Comparison of ENCODE assay signal across 13 cellular contexts in the genomic region with DNA sequence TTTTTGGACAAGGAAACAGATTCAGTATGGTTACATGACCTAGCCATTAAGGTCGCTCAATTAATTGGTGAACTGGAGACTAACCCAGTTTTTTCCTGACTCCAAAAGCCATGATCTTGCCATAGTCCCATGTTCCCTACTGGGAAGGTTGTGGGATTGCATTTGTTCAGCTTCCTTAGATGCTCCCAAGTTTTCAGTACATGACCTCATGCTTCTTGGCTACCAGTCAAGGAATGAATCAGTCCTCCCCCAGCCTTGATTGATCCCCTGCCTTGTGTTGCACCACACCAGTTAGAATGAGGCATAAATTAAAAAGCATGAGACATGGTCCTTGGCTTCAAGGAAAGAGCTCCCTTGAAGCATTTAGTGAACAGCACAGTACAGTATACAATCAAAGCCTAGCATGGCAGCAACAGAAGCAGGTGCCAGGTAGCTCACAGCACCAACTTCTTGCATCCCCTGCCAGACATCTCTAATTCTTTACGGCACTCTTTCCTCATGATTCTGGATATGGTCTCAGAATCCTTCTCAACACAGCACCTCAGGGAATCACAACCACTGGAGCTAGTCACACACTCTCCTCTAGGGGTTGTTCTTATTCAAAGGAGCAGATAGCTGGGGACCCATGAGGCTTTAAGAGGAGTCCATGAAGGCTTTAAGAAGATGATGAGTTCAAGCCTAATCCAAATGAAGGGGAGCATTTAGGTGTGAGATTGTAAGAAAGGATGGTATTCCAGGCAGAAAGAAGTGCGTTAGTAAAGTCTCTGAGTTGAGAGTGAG.
DNase-seq lines count a peak whose midpoint lies in the region; ATAC-seq lines count a peak whose summit lies in the region.
"Had no signal": no experiment of that assay in that cellular context is flagged by ENCODE, and none has a peak within 500 bp of the region (broad histone marks: within the 10 kb centered on the region; RNA-seq: fewer than 3 reads in every experiment).

No MANE protein-coding gene starts in this region.

- ATAC-seq in HG02884 (IDR thresholded peaks at IDR 0.05; ENCODE audit: unreplicated experiment), result no peak
- ATAC-seq: naive thymus-derived CD4-positive, alpha-beta T cell had no signal

- no peak overlapping the region for H3K4me3 Mint-ChIP-seq in activated T-helper 2 cell treated with anti-CD3 and anti-CD28 coated beads, Interferon-gamma antibody, Interleukin-2, Interleukin-4, amounts not matched to agents 10 μg/mL and 5 μg/mL and 100 μg/mL, durations not matched to agents 14 hours and 24 hours and 36 hours (ENCODE audit: low read depth)
- H3K4me3 Mint-ChIP-seq in activated CD4-positive, alpha-beta memory T cell treated with anti-CD3 and anti-CD28 coated beads for 36 hours, result no peak overlapping the region
- H3K4me3 Mint-ChIP-seq: activated CD4-positive, alpha-beta memory T cell treated with anti-CD3 and anti-CD28 coated beads, Interleukin-2, amount 10 ng/mL, durations not matched to agents 7 days and 5 days; naive thymus-derived CD4-positive, alpha-beta T cell had no signal

- POLR2A ChIA-PET in activated CD4-positive, alpha-beta memory T cell treated with anti-CD3 and anti-CD28 coated beads for 36 hours (lab: Charles Lee), result no interaction called here

- peak; percentile 52 for DNase-seq in A172 (ENCODE audit: low spot score)
- DNase-seq in M059J (ENCODE audit: low read depth), result peak; percentile 60
- DNase-seq in dedifferentiated amniotic fluid mesenchymal stem cell (ENCODE audit: extremely low spot score), result peak; percentile 40
- DNase-seq in left kidney (ENCODE audit: low read depth, low spot score), result peak; percentile 24
- no peak for DNase-seq in NCI-H1694 (lab: John Stamatoyannopoulos, UW)
- DNase-seq in activated T-helper 2 cell treated with anti-CD3 and anti-CD28 coated beads, Interferon-gamma antibody, Interleukin-2, Interleukin-4, amounts not matched to agents 10 μg/mL and 5 μg/mL and 100 μg/mL, durations not matched to agents 14 hours and 24 hours and 36 hours (ENCODE audit: low spot score), result no peak
- DNase-seq in activated CD4-positive, alpha-beta memory T cell treated with anti-CD3 and anti-CD28 coated beads for 36 hours, result no peak
- DNase-seq: activated CD4-positive, alpha-beta memory T cell treated with anti-CD3 and anti-CD28 coated beads, Interleukin-2, amount 10 ng/mL, durations not matched to agents 7 days and 5 days; AML-193; naive thymus-derived CD4-positive, alpha-beta T cell; NCI-H2107; stimulated activated CD4-positive, alpha-beta T cell treated with anti-CD3 and anti-CD28 coated beads, Interleukin-2, amount 100 ng/mL, for 24 hours had no signal

- H3K27me3 Mint-ChIP-seq in activated T-helper 2 cell treated with anti-CD3 and anti-CD28 coated beads, Interferon-gamma antibody, Interleukin-2, Interleukin-4, amounts not matched to agents 10 μg/mL and 5 μg/mL and 100 μg/mL, durations not matched to agents 14 hours and 24 hours and 36 hours (ENCODE audit: low read depth), result no peaks in the 10 kb centered on the region
- H3K27me3 Mint-ChIP-seq in activated CD4-positive, alpha-beta memory T cell treated with anti-CD3 and anti-CD28 coated beads for 36 hours, result peaks cover 1% of the 10 kb centered on the region

- intact Hi-C loops in activated T-helper 2 cell treated with anti-CD3 and anti-CD28 coated beads, Interferon-gamma antibody, Interleukin-2, Interleukin-4, amounts not matched to agents 10 μg/mL and 5 μg/mL and 100 μg/mL, durations not matched to agents 14 hours and 24 hours and 36 hours (cut with micrococcal nuclease), result no loop called here
- intact Hi-C loops in activated CD4-positive, alpha-beta memory T cell treated with anti-CD3 and anti-CD28 coated beads for 36 hours (cut with micrococcal nuclease), result no loop called here

- H3K36me3 Mint-ChIP-seq in activated T-helper 2 cell treated with anti-CD3 and anti-CD28 coated beads, Interferon-gamma antibody, Interleukin-2, Interleukin-4, amounts not matched to agents 10 μg/mL and 5 μg/mL and 100 μg/mL, durations not matched to agents 14 hours and 24 hours and 36 hours (ENCODE audit: low read depth), result no peaks in the 10 kb centered on the region
- no peaks in the 10 kb centered on the region for H3K36me3 Mint-ChIP-seq in activated CD4-positive, alpha-beta memory T cell treated with anti-CD3 and anti-CD28 coated beads for 36 hours
- H3K36me3 Mint-ChIP-seq: naive thymus-derived CD4-positive, alpha-beta T cell had no signal

- no peak overlapping the region for H3K27ac Mint-ChIP-seq in activated T-helper 2 cell treated with anti-CD3 and anti-CD28 coated beads, Interferon-gamma antibody, Interleukin-2, Interleukin-4, amounts not matched to agents 10 μg/mL and 5 μg/mL and 100 μg/mL, durations not matched to agents 14 hours and 24 hours and 36 hours
- no peak overlapping the region for H3K27ac Mint-ChIP-seq in activated CD4-positive, alpha-beta memory T cell treated with anti-CD3 and anti-CD28 coated beads for 36 hours
- H3K27ac Mint-ChIP-seq: activated CD4-positive, alpha-beta memory T cell treated with anti-CD3 and anti-CD28 coated beads, Interleukin-2, amount 10 ng/mL, durations not matched to agents 7 days and 5 days; naive thymus-derived CD4-positive, alpha-beta T cell had no signal

- no peaks in the 10 kb centered on the region for H3K4me1 Mint-ChIP-seq in activated T-helper 2 cell treated with anti-CD3 and anti-CD28 coated beads, Interferon-gamma antibody, Interleukin-2, Interleukin-4, amounts not matched to agents 10 μg/mL and 5 μg/mL and 100 μg/mL, durations not matched to agents 14 hours and 24 hours and 36 hours (ENCODE audit: low read depth)
- H3K4me1 Mint-ChIP-seq in activated CD4-positive, alpha-beta memory T cell treated with anti-CD3 and anti-CD28 coated beads for 36 hours (ENCODE audit: low read depth), result no peaks in the 10 kb centered on the region
- H3K4me1 Mint-ChIP-seq: activated CD4-positive, alpha-beta memory T cell treated with anti-CD3 and anti-CD28 coated beads, Interleukin-2, amount 10 ng/mL, durations not matched to agents 7 days and 5 days; naive thymus-derived CD4-positive, alpha-beta T cell had no signal

- no peaks in the 10 kb centered on the region for H3K9me3 Mint-ChIP-seq in activated T-helper 2 cell treated with anti-CD3 and anti-CD28 coated beads, Interferon-gamma antibody, Interleukin-2, Interleukin-4, amounts not matched to agents 10 μg/mL and 5 μg/mL and 100 μg/mL, durations not matched to agents 14 hours and 24 hours and 36 hours
- no peaks in the 10 kb centered on the region for H3K9me3 Mint-ChIP-seq in activated CD4-positive, alpha-beta memory T cell treated with anti-CD3 and anti-CD28 coated beads for 36 hours
- H3K9me3 Mint-ChIP-seq: activated CD4-positive, alpha-beta memory T cell treated with anti-CD3 and anti-CD28 coated beads, Interleukin-2, amount 10 ng/mL, durations not matched to agents 7 days and 5 days had no signal

- CTCF ChIA-PET in activated CD4-positive, alpha-beta memory T cell treated with anti-CD3 and anti-CD28 coated beads for 36 hours (lab: Charles Lee), result interaction anchor here (1.2 kb wide), 1 partner anchor 79 kb away, joined by 3 read pairs; no protein-coding TSS in a partner anchor

Comparison
In these comparisons a context has a peak if more than half of its experiments do, and no peak if none do; other contexts are left out.
1. DNase-seq: peak in A172 (single experiment), M059J (single experiment), dedifferentiated amniotic fluid mesenchymal stem cell (single experiment) and left kidney (single experiment); none in NCI-H1694 (single experiment), activated T-helper 2 cell treated with anti-CD3 and anti-CD28 coated beads, Interferon-gamma antibody, Interleukin-2, Interleukin-4, amounts not matched to agents 10 μg/mL and 5 μg/mL and 100 μg/mL, durations not matched to agents 14 hours and 24 hours and 36 hours (single experiment) and activated CD4-positive, alpha-beta memory T cell treated with anti-CD3 and anti-CD28 coated beads for 36 hours (single experiment).